ENCODE assay signal across 8 cellular contexts in the genomic region with DNA sequence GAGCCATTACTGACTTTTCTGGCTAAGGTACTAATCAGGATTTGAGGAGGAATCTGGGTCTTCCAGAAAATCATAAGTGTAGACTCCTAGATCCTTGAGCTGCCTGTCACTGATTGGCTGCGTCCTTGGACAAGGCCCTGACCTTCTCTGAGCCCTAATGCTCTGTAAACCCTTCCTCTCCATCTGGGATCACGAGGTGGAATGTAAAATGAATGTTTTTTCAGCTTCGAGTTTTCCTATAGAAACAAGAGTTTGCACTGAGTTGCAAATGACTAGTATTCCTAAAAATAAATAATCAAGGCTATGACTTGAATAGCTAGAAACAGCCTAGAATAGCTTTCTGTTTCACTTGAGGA. TPM values are rescaled to one million over a fixed set of nuclear protein-coding genes. Genes with fewer than 3 reads are reported as not detected.
DNase-seq lines count a peak whose midpoint lies in the region; ATAC-seq and TF ChIP-seq lines count a peak whose summit lies in the region.

No MANE protein-coding gene starts in this region.

- H3K27me3 Mint-ChIP-seq in CD4-positive, alpha-beta memory T cell, result peaks cover 3 to 4% of the 10 kb centered on the region in 2 donors

- no peaks in the 10 kb centered on the region for H3K27me3 ChIP-seq in CD4-positive, alpha-beta memory T cell (ENCODE audit: insufficient read depth, low read length)
- no peaks in the 10 kb centered on the region for H3K27me3 ChIP-seq in duodenal mucosa (ENCODE audit: control insufficient read depth in 1 of 2, insufficient read depth in 2 of 2, low read length in 2 of 2)
- no peaks in the 10 kb centered on the region for H3K27me3 ChIP-seq in osteoblast (ENCODE audit: insufficient read depth, low read length)

- H2AFZ ChIP-seq in osteoblast (ENCODE audit: low read length), result peak overlapping the region; percentile 85

- H3K4me3 Mint-ChIP-seq in CD4-positive, alpha-beta memory T cell, result peak overlapping the region; percentile 21 to 92 (median 86)

- peak overlapping the region in 3 of 7 donors; percentile 13 to 75 (median 52) for H3K27ac Mint-ChIP-seq in CD4-positive, alpha-beta memory T cell

- no peaks in the 10 kb centered on the region for H3K36me3 Mint-ChIP-seq in CD4-positive, alpha-beta memory T cell

- no peak overlapping the region for H3K4me3 ChIP-seq in CD4-positive, alpha-beta memory T cell (ENCODE audit: low read length in 2 of 2)
- peak overlapping the region in 1 of 2 donors; percentile 13 for H3K4me3 ChIP-seq in duodenal mucosa (ENCODE audit: low read depth in 1 of 2, low read length in 2 of 2)
- peak overlapping the region; percentile 79 for H3K4me3 ChIP-seq in osteoblast (ENCODE audit: insufficient read depth, low read length)

- H3K4me1 Mint-ChIP-seq in CD4-positive, alpha-beta memory T cell, result peaks cover 23 to 47% (median 30%) of the 10 kb centered on the region in 4 donors

- no peak for TF ChIP-seq CTCF in osteoblast (IDR thresholded peaks at IDR 0.05; ENCODE audit: extremely low read depth, low read depth, low read length)

- no peaks in the 10 kb centered on the region for H3K9me3 ChIP-seq in CD4-positive, alpha-beta memory T cell (ENCODE audit: control insufficient read depth in 1 of 2, low read length in 2 of 2)
- H3K9me3 ChIP-seq in duodenal mucosa (ENCODE audit: control insufficient read depth in 1 of 2, low read length in 2 of 2) (no peaks in the 10 kb centered on the region), osteoblast (ENCODE audit: low read depth, low read length) (no peaks in the 10 kb centered on the region)

- ATAC-seq in GM21737 (IDR thresholded peaks at IDR 0.05; ENCODE audit: unreplicated experiment) (no peak), HG02885 (IDR thresholded peaks at IDR 0.05; ENCODE audit: poor library complexity, unreplicated experiment) (no peak), GM19467 (IDR thresholded peaks at IDR 0.05; ENCODE audit: unreplicated experiment) (no peak)

- H3K27ac ChIP-seq in CD4-positive, alpha-beta memory T cell (ENCODE audit: low read depth, low read length), result no peak overlapping the region
- H3K27ac ChIP-seq in duodenal mucosa (ENCODE audit: low read depth, low read length) (peak overlapping the region; percentile 26), osteoblast (ENCODE audit: low read depth, low read length) (peak overlapping the region; percentile 88)

- no peaks in the 10 kb centered on the region for H4K20me1 ChIP-seq in osteoblast (ENCODE audit: insufficient read depth, low read length)

- CTCF ChIA-PET in CD4-positive, alpha-beta memory T cell (lab: Charles Lee; ENCODE audit: partially characterized antibody), result interaction anchor here (1.8 to 10.0 kb wide), 4 partner anchors 9 to 61 kb away, joined by 3 to 119 read pairs (median 20); no protein-coding TSS in a partner anchor

- H3K4me1 ChIP-seq in CD4-positive, alpha-beta memory T cell (ENCODE audit: insufficient read depth, low read length), result peaks cover 37% of the 10 kb centered on the region
- H3K4me1 ChIP-seq in duodenal mucosa (ENCODE audit: control insufficient read depth in 1 of 2, insufficient read depth in 2 of 2, low read length in 2 of 2) (peaks cover 12 to 23% of the 10 kb centered on the region in 2 donors), osteoblast (ENCODE audit: insufficient read depth, low read length) (peaks cover 66% of the 10 kb centered on the region)

- POLR2A ChIA-PET in CD4-positive, alpha-beta memory T cell (lab: Charles Lee; ENCODE audit: partially characterized antibody), result interaction anchor here (0.6 to 5.0 kb wide), 5 partner anchors 9 to 181 kb away, joined by 3 to 36 read pairs (median 3); a partner anchor contains a TSS

- peaks cover 17% of the 10 kb centered on the region for H3K79me2 ChIP-seq in osteoblast (ENCODE audit: insufficient read depth, low read length)

- H3K36me3 ChIP-seq in CD4-positive, alpha-beta memory T cell (ENCODE audit: insufficient read depth, low read length), result no peaks in the 10 kb centered on the region
- no peaks in the 10 kb centered on the region for H3K36me3 ChIP-seq in duodenal mucosa (ENCODE audit: control insufficient read depth in 1 of 2, insufficient read depth in 2 of 2, low read length in 2 of 2)
- H3K36me3 ChIP-seq in osteoblast (ENCODE audit: insufficient read depth, low read length), result no peaks in the 10 kb centered on the region

- H3K9me3 Mint-ChIP-seq in CD4-positive, alpha-beta memory T cell, result peaks cover 0 to 5% (median 0%) of the 10 kb centered on the region in 8 donors

- H3K9ac ChIP-seq in duodenal mucosa (ENCODE audit: low read depth in 1 of 2, low read length in 2 of 2), result no peak overlapping the region

- peak overlapping the region; percentile 83 for H3K4me2 ChIP-seq in osteoblast (ENCODE audit: insufficient read depth, low read length)

- DNase-seq in CD4-positive, alpha-beta memory T cell, result no peak
- DNase-seq in NCI-H82 treated with DMSO at 0.1 percent for 48 hours (lab: John Stamatoyannopoulos, UW; ENCODE audit: unreplicated experiment), result peak; percentile 45
- DNase-seq in osteoblast (ENCODE audit: insufficient read length, low spot score, missing footprints), result no peak
- no peak for DNase-seq in NCI-H774 (lab: John Stamatoyannopoulos, UW)

- intact Hi-C loops in CD4-positive, alpha-beta memory T cell (cut with micrococcal nuclease), result no loop called here

RNA-seq across cellular contexts. Expression of a gene that starts 1.1 kb away (rescaled TPM):
- 1 to 10 TPM; 1.1 to 2.1 TPM for total RNA-seq in CD4-positive, alpha-beta memory T cell
- polyA plus RNA-seq in CD4-positive, alpha-beta memory T cell, result under 1 TPM; 0.72 to 0.75 TPM
- 27.4 and 28.6 TPM in 2 replicates for total RNA-seq in osteoblast

RNA-seq across cellular contexts. Expression of a gene that starts 17.3 kb away (rescaled TPM):
- not detected for total RNA-seq in CD4-positive, alpha-beta memory T cell
- not detected for polyA plus RNA-seq in CD4-positive, alpha-beta memory T cell
- total RNA-seq in osteoblast, result 1.2 and 1.4 TPM in 2 replicates

RNA-seq across cellular contexts. Expression of a gene that starts 23.5 kb away (rescaled TPM):
- total RNA-seq in CD4-positive, alpha-beta memory T cell, result not detected
- not detected for polyA plus RNA-seq in CD4-positive, alpha-beta memory T cell
- total RNA-seq in osteoblast, result 2.1 and 2.2 TPM in 2 replicates

RNA-seq across cellular contexts. Expression of a gene that starts 24.5 kb away (rescaled TPM):
- total RNA-seq in CD4-positive, alpha-beta memory T cell, result not detected
- not detected for polyA plus RNA-seq in CD4-positive, alpha-beta memory T cell
- total RNA-seq in osteoblast, result 54.3 and 55.4 TPM in 2 replicates

RNA-seq across cellular contexts. Expression of a gene that starts 56.7 kb away (rescaled TPM):
- 10 to 100 TPM; 14.8 to 18.7 TPM for total RNA-seq in CD4-positive, alpha-beta memory T cell
- polyA plus RNA-seq in CD4-positive, alpha-beta memory T cell, result 10 to 100 TPM; 30.7 to 30.9 TPM
- total RNA-seq in osteoblast, result 8.3 and 10.9 TPM in 2 replicates
